ENCODE assay signal across 8 cellular contexts in genomic region chr6:157323114-157323923, GRCh38. TPM values are rescaled to one million over a fixed set of nuclear protein-coding genes. Genes with fewer than 3 reads are reported as not detected.
DNase-seq lines count a peak whose midpoint lies in the region; ATAC-seq, FAIRE-seq and TF ChIP-seq lines count a peak whose summit lies in the region.

TSS of gene TMEM242 (minus strand) at chr6:157323519. CDS start at chr6:157323499, 20 bp downstream.

- TF ChIP-seq RAD21 in K562 (CRISPR knock-in tag; conservative IDR thresholded peaks at IDR 0.05 in 1 of 2, IDR thresholded peaks at IDR 0.05 in 1 of 2) = peak in 1 of 2 experiments; percentile 44; a peak in 3 of 4 replicates

- no peaks in the 10 kb centered on the region for H3K27me3 ChIP-seq in K562 (ENCODE audit: control insufficient read depth in 2 of 2, insufficient read depth in 2 of 2, low read length in 2 of 2)
- no peaks in the 10 kb centered on the region for H3K27me3 ChIP-seq in smooth muscle cell (ENCODE audit: low read depth)

- CTCF ChIA-PET in K562 (lab: Yijun Ruan, JAX; ENCODE audit: low intra/inter-chr PET ratio) = interaction anchor here (0.9 to 2.0 kb wide), 2 partner anchors 8 to 273 kb away, joined by 3 to 10 read pairs; no protein-coding TSS in a partner anchor

- H4K20me1 ChIP-seq in K562 (replicated peaks; ENCODE audit: control insufficient read depth, insufficient read depth, low read length) = 0 out of 2 replicates have a peak, but pooled peaks cover 4% of the 10 kb centered on the region
- no peaks in the 10 kb centered on the region for H4K20me1 ChIP-seq in smooth muscle cell (ENCODE audit: low read depth)

- H3K9ac ChIP-seq in SK-N-MC (ENCODE audit: insufficient read length) (peak within 1 kb of the TSS; percentile 90), K562 (ENCODE audit: insufficient read depth in 1 of 2, low read depth in 2 of 2, low read length in 2 of 2) (peak within 1 kb of the TSS; percentile 83 to 99), smooth muscle cell (ENCODE audit: low read depth) (peak within 1 kb of the TSS; percentile 87)

- H3K9me3 ChIP-seq in SK-N-MC (ENCODE audit: low read depth, low read length) (no peaks in the 10 kb centered on the region), K562 (replicated peaks; ENCODE audit: control insufficient read depth, insufficient read depth, low read depth, low read length) (no peaks in the 10 kb centered on the region), iPS-18c (ENCODE audit: control insufficient read depth, insufficient read depth, low read length) (no peaks in the 10 kb centered on the region), smooth muscle cell (replicated peaks; ENCODE audit: low read depth) (no peaks in the 10 kb centered on the region)

- H3K36me3 ChIP-seq in SK-N-MC (ENCODE audit: insufficient read depth, low read length) (peaks cover 21% of the 10 kb centered on the region), K562 (ENCODE audit: control insufficient read depth, insufficient read depth, low read length) (peaks cover 27% of the 10 kb centered on the region), smooth muscle cell (ENCODE audit: low read depth) (peaks cover under 1% of the 10 kb centered on the region)

- H3K4me2 ChIP-seq in K562 (ENCODE audit: insufficient read depth, low read length) = peak within 1 kb of the TSS; percentile 90
- H3K4me2 ChIP-seq in smooth muscle cell = peak within 1 kb of the TSS; percentile 89

- peak; percentile 91 for ATAC-seq in GM18511 (IDR thresholded peaks at IDR 0.05; ENCODE audit: unreplicated experiment)
- ATAC-seq in HG02973 (IDR thresholded peaks at IDR 0.05; ENCODE audit: unreplicated experiment) = peak; percentile 94
- peak; percentile 97 for ATAC-seq in K562

- TF ChIP-seq EP300 in K562 (IDR thresholded peaks at IDR 0.05; ENCODE audit: low read length) = peak; percentile 61

- H3K27ac ChIP-seq in SK-N-MC (no peak within 1 kb of the TSS), K562 (ENCODE audit: extremely low read depth, low read depth, low read length) (peak within 1 kb of the TSS; percentile 85), smooth muscle cell (ENCODE audit: low read depth) (peak within 1 kb of the TSS; percentile 70)

- no TSS peak for BruUV-seq in K562 (replicated peaks; lab: Mats Ljungman, UMichigan)

- H3K79me2 ChIP-seq in K562 (ENCODE audit: control insufficient read depth, insufficient read depth, low read length) (peaks cover 21% of the 10 kb centered on the region), smooth muscle cell (ENCODE audit: low read depth) (peaks cover 13% of the 10 kb centered on the region)

- TF ChIP-seq CTCF in K562 (IDR thresholded peaks at IDR 0.05 in 2 of 3, conservative IDR thresholded peaks at IDR 0.05 in 1 of 3; ENCODE audit: insufficient read depth in 2 of 3, low read depth in 1 of 3, low read length in 3 of 3) (no peak), smooth muscle cell (IDR thresholded peaks at IDR 0.05; ENCODE audit: borderline replicate concordance, insufficient read depth, poor library complexity, severe bottlenecking) (no peak)

- H3K9me1 ChIP-seq in K562 (ENCODE audit: control insufficient read depth, insufficient read depth, low read length) = no peaks in the 10 kb centered on the region

- H3K4me3 ChIP-seq in SK-N-MC = peak within 1 kb of the TSS; percentile 94
- H3K4me3 ChIP-seq in K562 = peak within 1 kb of the TSS; percentile 66
- peak within 1 kb of the TSS; percentile 96 for H3K4me3 ChIP-seq in iPS-18c (ENCODE audit: insufficient read depth, low read depth, low read length)
- H3K4me3 ChIP-seq in smooth muscle cell = peak within 1 kb of the TSS; percentile 90

- peak; percentile 77 for FAIRE-seq in K562 (lab: Jason Lieb, UNC)

- H3K4me1 ChIP-seq in K562 (replicated peaks in 1 of 2; ENCODE audit: control insufficient read depth in 2 of 2, insufficient read depth in 2 of 2, low read length in 2 of 2) = peaks cover 9 to 18% of the 10 kb centered on the region in 2 experiments
- peaks cover 7% of the 10 kb centered on the region for H3K4me1 ChIP-seq in smooth muscle cell (ENCODE audit: low read depth)

- TF ChIP-seq POLR2A in K562 (conservative IDR thresholded peaks at IDR 0.05) = peak; percentile 100

- intact Hi-C loops in K562 (cut with micrococcal nuclease) = loop anchor here (2.0 to 5.0 kb wide), 2 partner anchors 57 to 289 kb away; partner anchors contain the start of gene ZDHHC14

- no peaks in the 10 kb centered on the region for H3F3A ChIP-seq in smooth muscle cell (ENCODE audit: low read depth)

- peak within 1 kb of the TSS; percentile 98 for H2AFZ ChIP-seq in K562 (ENCODE audit: low read depth, low read length)
- H2AFZ ChIP-seq in smooth muscle cell (ENCODE audit: low read depth) = peak within 1 kb of the TSS; percentile 95

- WGBS in K562 (ENCODE audit: insufficient coverage, low coverage, missing lambda C conversion rate) = under 1% methylated on average over 43 of the region's 50 CpGs
- WGBS in smooth muscle cell (ENCODE audit: low lambda C conversion rate) = 1% methylated on average over 49 of the region's 50 CpGs

- POLR2A ChIA-PET in K562 (lab: Yijun Ruan, JAX) = interaction anchor here (0.6 to 5.3 kb wide), 28 partner anchors 8 to 346 kb away, joined by 3 to 68 read pairs (median 3); partner anchors contain the start of gene ZDHHC14

- DNase-seq in SK-N-MC (ENCODE audit: low read depth, low spot score) = no peak
- DNase-seq in K562 (ENCODE audit: extremely low read depth in 1 of 4, low spot score in 3 of 4) = peak; percentile 90 to 97 (median 92)
- no peak for DNase-seq in smooth muscle cell (lab: John Stamatoyannopoulos, UW; ENCODE audit: unreplicated experiment)
- no peak for DNase-seq in GF-D8 (lab: John Stamatoyannopoulos, UW)
- DNase-seq in stimulated activated naive CD4-positive, alpha-beta T cell (lab: John Stamatoyannopoulos, UW) = no peak

- in situ Hi-C loops in K562 (cut with MboI) = no loop called here

TF ChIP-seq in K562, 482 proteins besides CTCF, POLR2A, EP300 and RAD21 (continues in another document):
- TF ChIP-seq RFX7 (CRISPR knock-in tag; IDR thresholded peaks at IDR 0.05) (no peak), TEAD1 (CRISPR knock-in tag; IDR thresholded peaks at IDR 0.05) (peak in 1 of 2 experiments; percentile 60; a peak in 1 of 4 replicates)

RNA-seq across cellular contexts. Expression of gene TMEM242, which starts in this region (rescaled TPM):
- 22.9 and 46.7 TPM in 2 replicates for total RNA-seq in K562 (2011; cell fraction: chromatin; rRNA removed; ENCODE audit: low replicate concordance)
- 19.5 and 19.6 TPM in 2 replicates for total RNA-seq in K562 (2011; cell fraction: nucleolus; rRNA removed)
- 38.3 and 79.8 TPM in 2 replicates for total RNA-seq in K562 (2011; cell fraction: nucleoplasm; rRNA removed)
- 10.1 and 16.3 TPM in 2 replicates for total RNA-seq in K562 (2014; rRNA removed)
- 14.2 and 15.4 TPM in 2 replicates for total RNA-seq in K562 (2014; rRNA removed; fragmentation: Illumina TruSeq; extraction: Trizol)
- total RNA-seq in K562 (2015; rRNA removed; fragmentation: Illumina TruSeq; extraction: Trizol) = 9.0 and 9.5 TPM in 2 replicates
- total RNA-seq in K562 (2021) = 17.0 and 18.2 TPM in 2 replicates
- 13.1 and 16.5 TPM in 2 replicates for polyA plus RNA-seq in K562 (2011; rRNA removed)
- 3.9 and 6.4 TPM in 2 replicates for polyA plus RNA-seq in K562 (2011; cell fraction: cytosol; rRNA removed)
- 5.9 and 7.9 TPM in 2 replicates for polyA plus RNA-seq in K562 (2011; cell fraction: nucleus; rRNA removed)
- polyA plus RNA-seq in K562 (2012) = 10.4 and 13.3 TPM in 2 replicates
- 10.7 and 11.4 TPM in 2 replicates for polyA plus RNA-seq in K562 (2014; fragmentation: Illumina TruSeq; extraction: Trizol)
- 10 to 100 TPM; 24.3 to 35.3 TPM for polyA plus RNA-seq in K562 (2014; fragmentation: Nextera tagmentation; extraction: Ambion mirVana)
- 20.9 and 23.8 TPM in 2 replicates for polyA plus RNA-seq in K562 (2014; rRNA removed)
- polyA minus RNA-seq in K562 (2011; rRNA and poly(A)+ RNA removed) = 6.4 and 7.7 TPM in 2 replicates
- polyA minus RNA-seq in K562 (2011; cell fraction: cytosol; rRNA and poly(A)+ RNA removed) = 1.6 and 2.5 TPM in 2 replicates
- polyA minus RNA-seq in K562 (2011; cell fraction: nucleus; rRNA and poly(A)+ RNA removed) = 7.5 and 10.7 TPM in 2 replicates
- 7.0 and 7.8 TPM in 2 replicates for total RNA-seq in smooth muscle cell
- 12.0 and 13.3 TPM in 2 replicates for polyA plus RNA-seq in smooth muscle cell

Comparison
In these comparisons a context has a peak if more than half of its experiments do, and no peak if none do; other contexts are left out.
1. DNase-seq: peak in K562 (4 of 4); none in SK-N-MC (single experiment), smooth muscle cell (single experiment), GF-D8 (single experiment) and stimulated activated naive CD4-positive, alpha-beta T cell (0 of 6).
2. Peak in every context shown above with its lines, with median percentiles within 50 percentile points of each other: ATAC-seq, H3K4me3 ChIP-seq and H3K9ac ChIP-seq.